In the genomic region with DNA sequence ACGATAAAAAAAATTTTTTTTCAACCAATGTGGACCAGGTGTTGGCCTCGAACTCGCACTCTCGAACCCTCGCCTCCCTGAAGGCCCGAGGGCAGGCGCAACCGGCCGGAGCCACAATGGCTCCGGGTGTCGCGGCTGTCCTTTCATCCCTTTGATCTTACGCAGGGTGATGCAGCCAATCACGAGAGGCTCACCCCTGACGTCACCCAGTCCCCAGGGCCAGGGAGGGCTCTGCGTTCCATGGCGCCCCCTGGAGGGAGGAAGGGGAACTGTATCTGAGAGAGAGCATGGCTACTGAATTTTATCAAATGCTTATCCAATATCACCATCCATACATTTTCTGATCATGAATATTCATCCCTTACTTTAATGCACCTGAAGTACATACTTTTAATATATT, we compare ENCODE assay signal across 13 cellular contexts. TPM values are rescaled to one million over a fixed set of nuclear protein-coding genes. Genes with fewer than 3 reads are reported as not detected.
DNase-seq lines count a peak whose midpoint lies in the region; ATAC-seq and TF ChIP-seq lines count a peak whose summit lies in the region.
"Had no signal": no experiment of that assay in that cellular context is flagged by ENCODE, and none has a peak within 500 bp of the region (broad histone marks: within the 10 kb centered on the region; RNA-seq: fewer than 3 reads in every experiment).

No MANE protein-coding gene starts in this region.

- H3K9me2 ChIP-seq in Loucy (replicated peaks; ENCODE audit: low read depth, low read length): no peaks in the 10 kb centered on the region

- no peak overlapping the region for H2AFZ ChIP-seq in Loucy (ENCODE audit: low read length)

- no peaks in the 10 kb centered on the region for H4K20me1 ChIP-seq in Loucy (ENCODE audit: insufficient read depth, low read length, poor library complexity, severe bottlenecking)

- H3F3A ChIP-seq in Loucy (ENCODE audit: low read depth): no peaks in the 10 kb centered on the region

- H3K36me3 ChIP-seq in heart right ventricle: no peaks in the 10 kb centered on the region
- H3K36me3 ChIP-seq in Loucy (ENCODE audit: insufficient read depth, low read length): no peaks in the 10 kb centered on the region

- H3K79me2 ChIP-seq in Loucy (ENCODE audit: insufficient read depth, low read length): no peaks in the 10 kb centered on the region

- H3K4me2 ChIP-seq in Loucy (ENCODE audit: low read depth, low read length, poor library complexity, severe bottlenecking): no peak overlapping the region

- H3K9me3 ChIP-seq in heart right ventricle (no peaks in the 10 kb centered on the region), Loucy (ENCODE audit: insufficient read depth, low read depth, low read length) (no peaks in the 10 kb centered on the region)

- no peak overlapping the region for H3K27ac ChIP-seq in heart right ventricle

- intact Hi-C loops in heart right ventricle (cut with DNase I) (no loop called here), left ventricle myocardium superior (cut with micrococcal nuclease) (no loop called here)

- H3K27me3 ChIP-seq in heart right ventricle (no peaks in the 10 kb centered on the region), Loucy (ENCODE audit: insufficient read depth, low read length, poor library complexity, severe bottlenecking) (no peaks in the 10 kb centered on the region)

- TF ChIP-seq CTCF in heart right ventricle (IDR thresholded peaks at IDR 0.05) (peak in 5 of 9 donors; percentile 5 to 15 (median 13)), Loucy (conservative IDR thresholded peaks at IDR 0.05; ENCODE audit: low read length) (peak; percentile 57), choroid plexus epithelial cell (conservative IDR thresholded peaks at IDR 0.05; ENCODE audit: low read depth, low read length) (peak; percentile 15)

- H3K9ac ChIP-seq in Loucy (ENCODE audit: low read depth, low read length, poor library complexity, severe bottlenecking): no peak overlapping the region

- H3K4me1 ChIP-seq in heart right ventricle (no peaks in the 10 kb centered on the region), Loucy (ENCODE audit: insufficient read depth, low read length, poor library complexity, severe bottlenecking) (no peaks in the 10 kb centered on the region)

- ATAC-seq in heart right ventricle: no peak
- ATAC-seq in left ventricle myocardium superior: no peak
- no peak for ATAC-seq in HG02571 (IDR thresholded peaks at IDR 0.05; ENCODE audit: unreplicated experiment)
- no peak for ATAC-seq in HG03175 (IDR thresholded peaks at IDR 0.05; ENCODE audit: unreplicated experiment)

- DNase-seq in heart right ventricle (no peak), left ventricle myocardium superior (no peak), choroid plexus epithelial cell (ENCODE audit: low read depth) (no peak), NCI-H1694 treated with DMSO at 0.1 percent for 48 hours (lab: John Stamatoyannopoulos, UW) (no peak)
- DNase-seq in stimulated activated CD8-positive, alpha-beta memory T cell treated with anti-CD3 and anti-CD28 coated beads, Interleukin-4, amount 100 ng/mL, for 48 hours: peak; percentile 54
- DNase-seq: activated effector memory CD4-positive, alpha-beta T cell treated with Interleukin-2 at 50 U/mL for 16 hours; COR-L47; immature natural killer cell; NCI-H2227 treated with DMSO at 0.1 percent for 48 hours; occipital lobe had no signal

- WGBS in heart right ventricle, 2 donors: 87 to 88% methylated on average over 17 of the region's 17 CpGs

- H3K4me3 ChIP-seq in heart right ventricle: no peak overlapping the region
- H3K4me3 ChIP-seq in Loucy (ENCODE audit: low read length, poor library complexity, severe bottlenecking): no peak overlapping the region
- H3K4me3 ChIP-seq in choroid plexus epithelial cell (ENCODE audit: low read depth, low read length): no peak overlapping the region

RNA-seq across cellular contexts. Expression of gene GMNC, which starts 15.4 kb away (rescaled TPM):
- total RNA-seq in heart right ventricle (1 to 10 TPM in 4 of 10 donors, under 1 TPM in 5, not detected in 1; 0.24 to 3.7 (median 0.64) TPM), left ventricle myocardium superior (4.3 TPM)
- under 1 TPM; 0.07 to 0.22 TPM for polyA plus RNA-seq in heart right ventricle
- polyA plus RNA-seq: immature natural killer cell had no signal
